ENCODE assay signal across 9 cellular contexts in the genomic region with DNA sequence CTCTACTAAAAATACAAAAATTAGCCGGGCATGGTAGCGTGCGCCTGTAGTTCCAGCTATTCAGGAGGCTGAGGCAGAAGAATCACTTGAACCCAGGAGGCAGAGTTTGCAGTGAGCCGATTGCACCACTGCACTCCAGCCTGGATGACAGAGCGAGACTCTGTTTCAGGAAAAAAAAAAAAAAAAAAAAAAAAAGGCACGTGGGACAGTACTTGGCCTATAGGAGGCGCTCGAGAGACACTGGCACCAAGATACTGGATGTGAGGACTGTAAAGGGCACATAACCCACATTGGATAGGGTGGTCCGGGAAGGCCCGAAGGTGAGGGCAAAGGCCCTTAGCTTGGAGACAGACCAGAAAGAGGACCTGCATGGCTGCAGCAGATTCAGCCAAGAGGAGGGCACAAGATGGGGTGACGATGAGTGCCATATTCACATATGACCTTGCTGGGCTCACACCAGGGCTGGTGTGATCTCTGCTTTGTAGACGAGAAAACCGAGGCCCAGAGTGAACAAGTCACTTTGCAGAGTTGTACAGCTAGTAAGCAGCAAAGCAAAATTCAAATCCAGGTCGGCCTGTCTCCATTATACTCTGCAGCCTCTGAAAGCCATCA.
DNase-seq lines count a peak whose midpoint lies in the region; ATAC-seq, FAIRE-seq and TF ChIP-seq lines count a peak whose summit lies in the region.
"Had no signal": no experiment of that assay in that cellular context is flagged by ENCODE, and none has a peak within 500 bp of the region (broad histone marks: within the 10 kb centered on the region; RNA-seq: fewer than 3 reads in every experiment).

No MANE protein-coding gene starts in this region.

- no peak for FAIRE-seq in keratinocyte (lab: Jason Lieb, UNC)
- FAIRE-seq: colon had no signal

- H3K9me2 ChIP-seq in MM.1S (replicated peaks; ENCODE audit: insufficient read depth, low read length): no peaks in the 10 kb centered on the region

- H3K9ac ChIP-seq in MM.1S (ENCODE audit: low read length) (no peak overlapping the region), keratinocyte (ENCODE audit: control insufficient read depth, extremely low read depth, insufficient read depth, low read length) (peak overlapping the region; percentile 37)

- H3K36me3 ChIP-seq in MM.1S (replicated peaks; ENCODE audit: insufficient read depth, low read length) (no peaks in the 10 kb centered on the region), keratinocyte (ENCODE audit: control insufficient read depth in 2 of 2, extremely low read depth in 1 of 2, insufficient read depth in 2 of 2, low read length in 2 of 2) (peaks cover 0 to 9% of the 10 kb centered on the region in 2 experiments), testis (ENCODE audit: low read depth, missing control alignments) (no peaks in the 10 kb centered on the region)

- H3K9me1 ChIP-seq in keratinocyte (ENCODE audit: control insufficient read depth, extremely low read depth, insufficient read depth, low read length): peaks cover 5% of the 10 kb centered on the region

- H3K27ac ChIP-seq in MM.1S (ENCODE audit: low read length) (no peak overlapping the region), keratinocyte (ENCODE audit: control insufficient read depth, insufficient read depth, low read length) (peak overlapping the region; percentile 57), testis (no peak overlapping the region)

- no peaks in the 10 kb centered on the region for H4K20me1 ChIP-seq in MM.1S (ENCODE audit: insufficient read depth, low read length)
- no peaks in the 10 kb centered on the region for H4K20me1 ChIP-seq in keratinocyte (ENCODE audit: control insufficient read depth, extremely low read depth, insufficient read depth, low read length)

- H3K4me1 ChIP-seq in MM.1S (ENCODE audit: low read length): no peaks in the 10 kb centered on the region
- peaks cover 15% of the 10 kb centered on the region for H3K4me1 ChIP-seq in keratinocyte (ENCODE audit: control insufficient read depth, extremely low read depth, insufficient read depth, low read length)
- peaks cover 8% of the 10 kb centered on the region for H3K4me1 ChIP-seq in testis

- no peak overlapping the region for H3K4me3 ChIP-seq in MM.1S (ENCODE audit: low read length)
- peak overlapping the region in 2 of 3 experiments; percentile 22 to 41 for H3K4me3 ChIP-seq in keratinocyte (ENCODE audit: control insufficient read depth in 2 of 3, extremely low read depth in 1 of 3, insufficient read depth in 2 of 3, low read depth in 1 of 3, low read length in 3 of 3)
- no peak overlapping the region for H3K4me3 ChIP-seq in testis

- H3K27ac Mint-ChIP-seq in activated naive CD8-positive, alpha-beta T cell treated with anti-CD3 and anti-CD28 coated beads for 36 hours: no peak overlapping the region

- TF ChIP-seq CTCF in MM.1S (IDR thresholded peaks at IDR 0.05; ENCODE audit: low read length): peak; percentile 54
- TF ChIP-seq CTCF in keratinocyte (optimal IDR thresholded peaks at IDR 0.05 in 1 of 3, IDR thresholded peaks at IDR 0.05 in 1 of 3, conservative IDR thresholded peaks at IDR 0.05 in 1 of 3; ENCODE audit: extremely low read depth in 1 of 3, insufficient read depth in 2 of 3, low read length in 3 of 3): peak; percentile 65 to 89 (median 84)
- peak in 1 of 3 experiments; percentile 44 for TF ChIP-seq CTCF in testis (IDR thresholded peaks at IDR 0.05)

- H3K36me3 Mint-ChIP-seq in activated naive CD8-positive, alpha-beta T cell treated with anti-CD3 and anti-CD28 coated beads for 36 hours: no peaks in the 10 kb centered on the region

- H2AFZ ChIP-seq in MM.1S (ENCODE audit: low read length) (no peak overlapping the region), keratinocyte (ENCODE audit: control insufficient read depth, low read length) (peak overlapping the region; percentile 66)

- no peak for TF ChIP-seq POLR2A in testis (IDR thresholded peaks at IDR 0.05)

- DNase-seq in activated gamma-delta T cell treated with anti-CD3 and anti-CD28 coated beads, Interleukin-2, amount 50 U/mL, for 16 hours (ENCODE audit: low read depth): peak; percentile 10
- no peak for DNase-seq in activated gamma-delta T cell treated with Interleukin-2 at 50 U/mL for 16 hours
- peak; percentile 25 for DNase-seq in MM.1S
- DNase-seq in activated naive CD8-positive, alpha-beta T cell treated with anti-CD3 and anti-CD28 coated beads for 36 hours: peak; percentile 8
- peak; percentile 25 for DNase-seq in keratinocyte (ENCODE audit: low read depth, low spot score)
- peak; percentile 57 for DNase-seq in testis
- DNase-seq in NCI-H526 treated with DMSO at 0.1 percent for 48 hours (lab: John Stamatoyannopoulos, UW): no peak

- no peaks in the 10 kb centered on the region for H3K27me3 Mint-ChIP-seq in activated naive CD8-positive, alpha-beta T cell treated with anti-CD3 and anti-CD28 coated beads for 36 hours

- H3K4me2 ChIP-seq in MM.1S (ENCODE audit: low read depth, low read length): no peak overlapping the region
- peak overlapping the region; percentile 83 for H3K4me2 ChIP-seq in keratinocyte (ENCODE audit: control insufficient read depth, extremely low read depth, insufficient read depth, low read depth, low read length)

- no peaks in the 10 kb centered on the region for H3K4me1 Mint-ChIP-seq in activated naive CD8-positive, alpha-beta T cell treated with anti-CD3 and anti-CD28 coated beads for 36 hours

- dilution Hi-C loops in keratinocyte (cut with MboI; ENCODE audit: extremely low pct_ligation_motif_present, low sequenced_read_pairs): no loop called here

- H3K4me3 Mint-ChIP-seq in activated naive CD8-positive, alpha-beta T cell treated with anti-CD3 and anti-CD28 coated beads for 36 hours: no peak overlapping the region

- H3K9me3 ChIP-seq in MM.1S (replicated peaks; ENCODE audit: insufficient read depth, low read length) (no peaks in the 10 kb centered on the region), keratinocyte (ENCODE audit: control insufficient read depth, low read depth, low read length) (no peaks in the 10 kb centered on the region), testis (no peaks in the 10 kb centered on the region)

- H3K27me3 ChIP-seq in MM.1S (replicated peaks; ENCODE audit: insufficient read depth, low read length): no peaks in the 10 kb centered on the region
- H3K27me3 ChIP-seq in keratinocyte (ENCODE audit: control insufficient read depth, extremely low read depth, insufficient read depth, low read length): no peaks in the 10 kb centered on the region
- H3K27me3 ChIP-seq in testis: no peaks in the 10 kb centered on the region

- intact Hi-C loops in testis (cut with DNase I; ENCODE audit: low total_unique reads): no loop called here

- no peaks in the 10 kb centered on the region for H3K9me3 Mint-ChIP-seq in activated naive CD8-positive, alpha-beta T cell treated with anti-CD3 and anti-CD28 coated beads for 36 hours

- WGBS in testis, 2 donors: 75 to 77% methylated on average over 14 of the region's 14 CpGs

- ATAC-seq in GM21528 (IDR thresholded peaks at IDR 0.05; ENCODE audit: low FRiP score, unreplicated experiment): no peak

- H3F3A ChIP-seq in MM.1S (ENCODE audit: insufficient read depth, low read length): no peaks in the 10 kb centered on the region

- H3K79me2 ChIP-seq in MM.1S (ENCODE audit: low read length) (no peaks in the 10 kb centered on the region), keratinocyte (ENCODE audit: control insufficient read depth, insufficient read depth, low read length) (no peaks in the 10 kb centered on the region)

Comparison
In these comparisons a context has a peak if more than half of its experiments do, and no peak if none do; other contexts are left out.
1. DNase-seq: peak in activated gamma-delta T cell treated with anti-CD3 and anti-CD28 coated beads, Interleukin-2, amount 50 U/mL, for 16 hours (single experiment), MM.1S (single experiment), activated naive CD8-positive, alpha-beta T cell treated with anti-CD3 and anti-CD28 coated beads for 36 hours (single experiment), keratinocyte (single experiment) and testis (single experiment); none in activated gamma-delta T cell treated with Interleukin-2 at 50 U/mL for 16 hours (single experiment) and NCI-H526 treated with DMSO at 0.1 percent for 48 hours (single experiment).
2. H3K4me3 ChIP-seq: peak in keratinocyte (2 of 3); none in MM.1S (single experiment) and testis (0 of 2).